1 cellular context compared by ENCODE assay signal in genomic region chr17:81511800-81512559, GRCh38.
TF ChIP-seq lines count a peak whose summit lies in the region.

No MANE protein-coding gene starts in this region.

TF ChIP-seq in HEK293, 187 proteins besides CTCF, POLR2A, EP300 and RAD21 (continued from another document):
- TF ChIP-seq GLIS2 (tag by site-specific recombination; IDR thresholded peaks at IDR 0.05) (peak; percentile 74), ZNF175 (tag by site-specific recombination; IDR thresholded peaks at IDR 0.05) (no peak), HOXC10 (CRISPR knock-in tag; IDR thresholded peaks at IDR 0.05) (peak; percentile 78; the same call in 1 of the 2 replicates), WT1 (tag by site-specific recombination; IDR thresholded peaks at IDR 0.05) (peak; percentile 32), SP2 (tag by site-specific recombination; IDR thresholded peaks at IDR 0.05) (peak; percentile 66), ZNF501 (tag by site-specific recombination; IDR thresholded peaks at IDR 0.05) (peak; percentile 72), PBX3 (CRISPR knock-in tag; IDR thresholded peaks at IDR 0.05) (peak; percentile 35), ZNF600 (tag by site-specific recombination; IDR thresholded peaks at IDR 0.05) (peak; percentile 42; the same call in 1 of the 2 replicates), EGR2 (tag by site-specific recombination; IDR thresholded peaks at IDR 0.05; ENCODE audit: low read depth) (peak; percentile 32; the same call in 1 of the 2 replicates), ZBTB8A (tag by site-specific recombination; IDR thresholded peaks at IDR 0.05) (peak; percentile 36; the same call in 1 of the 2 replicates), PRDM10 (tag by site-specific recombination; IDR thresholded peaks at IDR 0.05) (no peak), ZFHX2 (tag by site-specific recombination; conservative IDR thresholded peaks at IDR 0.05) (peak; percentile 56), ZNF266 (tag by site-specific recombination; IDR thresholded peaks at IDR 0.05; ENCODE audit: low read depth) (peak; percentile 8; the same call in 1 of the 2 replicates), ZNF747 (tag by site-specific recombination; IDR thresholded peaks at IDR 0.05) (no peak), KLF16 (tag by site-specific recombination; IDR thresholded peaks at IDR 0.05) (no peak; the same call in 1 of the 2 replicates), ZBTB20 (tag by site-specific recombination; IDR thresholded peaks at IDR 0.05) (0 out of 2 replicates have a peak, but pooled peaks have one; percentile 14), ZFP3 (tag by site-specific recombination; IDR thresholded peaks at IDR 0.05; ENCODE audit: low read depth) (peak; percentile 80), ZNF423 (tag by site-specific recombination; IDR thresholded peaks at IDR 0.05) (peak; percentile 47; the same call in 1 of the 2 replicates), ZNF416 (tag by site-specific recombination; IDR thresholded peaks at IDR 0.05) (0 out of 2 replicates have a peak, but pooled peaks have one; percentile 5), BCL11B (tag by site-specific recombination; IDR thresholded peaks at IDR 0.05; ENCODE audit: low read depth) (peak; percentile 72; the same call in 1 of the 2 replicates), KLF17 (tag by site-specific recombination; IDR thresholded peaks at IDR 0.05) (peak; percentile 8; the same call in 1 of the 2 replicates), PRDM4 (tag by site-specific recombination; IDR thresholded peaks at IDR 0.05) (no peak)
- TF ChIP-seq, protein P1, sequence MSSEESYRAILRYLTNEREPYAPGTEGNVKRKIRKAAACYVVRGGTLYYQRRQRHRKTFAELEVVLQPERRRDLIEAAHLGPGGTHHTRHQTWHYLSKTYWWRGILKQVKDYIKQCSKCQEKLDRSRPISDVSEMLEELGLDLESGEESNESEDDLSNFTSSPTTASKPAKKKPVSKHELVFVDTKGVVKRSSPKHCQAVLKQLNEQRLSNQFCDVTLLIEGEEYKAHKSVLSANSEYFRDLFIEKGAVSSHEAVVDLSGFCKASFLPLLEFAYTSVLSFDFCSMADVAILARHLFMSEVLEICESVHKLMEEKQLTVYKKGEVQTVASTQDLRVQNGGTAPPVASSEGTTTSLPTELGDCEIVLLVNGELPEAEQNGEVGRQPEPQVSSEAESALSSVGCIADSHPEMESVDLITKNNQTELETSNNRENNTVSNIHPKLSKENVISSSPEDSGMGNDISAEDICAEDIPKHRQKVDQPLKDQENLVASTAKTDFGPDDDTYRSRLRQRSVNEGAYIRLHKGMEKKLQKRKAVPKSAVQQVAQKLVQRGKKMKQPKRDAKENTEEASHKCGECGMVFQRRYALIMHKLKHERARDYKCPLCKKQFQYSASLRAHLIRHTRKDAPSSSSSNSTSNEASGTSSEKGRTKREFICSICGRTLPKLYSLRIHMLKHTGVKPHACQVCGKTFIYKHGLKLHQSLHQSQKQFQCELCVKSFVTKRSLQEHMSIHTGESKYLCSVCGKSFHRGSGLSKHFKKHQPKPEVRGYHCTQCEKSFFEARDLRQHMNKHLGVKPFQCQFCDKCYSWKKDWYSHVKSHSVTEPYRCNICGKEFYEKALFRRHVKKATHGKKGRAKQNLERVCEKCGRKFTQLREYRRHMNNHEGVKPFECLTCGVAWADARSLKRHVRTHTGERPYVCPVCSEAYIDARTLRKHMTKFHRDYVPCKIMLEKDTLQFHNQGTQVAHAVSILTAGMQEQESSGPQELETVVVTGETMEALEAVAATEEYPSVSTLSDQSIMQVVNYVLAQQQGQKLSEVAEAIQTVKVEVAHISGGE (tag by site-specific recombination; conservative IDR thresholded peaks at IDR 0.05; ENCODE audit: low read depth) = peak; percentile 47
- TF ChIP-seq, protein P2, sequence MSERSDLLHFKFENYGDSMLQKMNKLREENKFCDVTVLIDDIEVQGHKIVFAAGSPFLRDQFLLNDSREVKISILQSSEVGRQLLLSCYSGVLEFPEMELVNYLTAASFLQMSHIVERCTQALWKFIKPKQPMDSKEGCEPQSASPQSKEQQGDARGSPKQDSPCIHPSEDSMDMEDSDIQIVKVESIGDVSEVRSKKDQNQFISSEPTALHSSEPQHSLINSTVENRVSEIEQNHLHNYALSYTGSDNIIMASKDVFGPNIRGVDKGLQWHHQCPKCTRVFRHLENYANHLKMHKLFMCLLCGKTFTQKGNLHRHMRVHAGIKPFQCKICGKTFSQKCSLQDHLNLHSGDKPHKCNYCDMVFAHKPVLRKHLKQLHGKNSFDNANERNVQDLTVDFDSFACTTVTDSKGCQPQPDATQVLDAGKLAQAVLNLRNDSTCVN (tag by site-specific recombination; optimal IDR thresholded peaks at IDR 0.05) = peak; percentile 33
- TF ChIP-seq, protein P3, sequence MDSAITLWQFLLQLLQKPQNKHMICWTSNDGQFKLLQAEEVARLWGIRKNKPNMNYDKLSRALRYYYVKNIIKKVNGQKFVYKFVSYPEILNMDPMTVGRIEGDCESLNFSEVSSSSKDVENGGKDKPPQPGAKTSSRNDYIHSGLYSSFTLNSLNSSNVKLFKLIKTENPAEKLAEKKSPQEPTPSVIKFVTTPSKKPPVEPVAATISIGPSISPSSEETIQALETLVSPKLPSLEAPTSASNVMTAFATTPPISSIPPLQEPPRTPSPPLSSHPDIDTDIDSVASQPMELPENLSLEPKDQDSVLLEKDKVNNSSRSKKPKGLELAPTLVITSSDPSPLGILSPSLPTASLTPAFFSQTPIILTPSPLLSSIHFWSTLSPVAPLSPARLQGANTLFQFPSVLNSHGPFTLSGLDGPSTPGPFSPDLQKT (IDR thresholded peaks at IDR 0.05; ENCODE audit: borderline replicate concordance, low read depth, low read length) = no peak
